Comparison of ENCODE assay signal across 24 cellular contexts in the genomic region with DNA sequence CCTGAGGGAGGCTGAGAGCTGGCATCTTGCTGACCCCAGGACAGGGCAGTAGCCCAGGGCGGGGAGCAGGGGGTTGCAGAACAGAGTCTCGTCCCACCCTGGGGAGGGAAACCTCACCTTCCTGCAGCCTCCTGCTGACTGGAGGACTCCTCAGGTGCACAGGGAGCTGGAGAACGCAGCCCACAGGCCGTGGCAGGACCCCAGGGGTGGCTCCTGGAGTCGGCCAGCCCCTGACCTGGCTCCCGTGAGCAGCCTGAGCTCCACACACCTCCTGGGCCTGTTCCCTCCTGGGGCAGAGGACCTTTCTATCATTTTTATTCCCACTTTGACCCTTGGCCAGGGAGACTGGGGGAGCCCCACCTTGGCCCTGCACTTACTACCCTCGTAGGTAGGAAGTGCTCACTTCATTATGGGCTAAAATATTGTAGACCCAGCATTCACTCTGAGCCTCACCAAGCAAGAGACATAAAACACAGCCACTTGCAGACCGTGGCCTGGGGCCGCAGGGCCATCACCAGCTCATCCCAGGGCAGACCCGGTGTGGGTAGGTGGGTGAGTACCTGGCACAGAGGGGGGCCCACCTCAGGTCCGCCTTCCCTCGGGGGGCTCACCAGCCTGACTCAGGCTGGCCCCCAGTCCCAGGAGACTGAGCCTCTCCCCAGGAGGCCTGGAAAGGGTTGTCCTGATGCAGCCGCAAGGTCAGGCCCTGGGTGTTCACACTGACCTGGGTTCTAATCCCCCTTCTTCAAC.
"Had no signal": no experiment of that assay in that cellular context is flagged by ENCODE, and none has a peak within 500 bp of the region (broad histone marks: within the 10 kb centered on the region; RNA-seq: fewer than 3 reads in every experiment).

No MANE protein-coding gene starts in this region.

- H3K27ac ChIP-seq: neural progenitor cell, pancreas, prostate gland, right lobe of liver, sigmoid colon, stomach, thoracic aorta, thyroid gland, tibial nerve, upper lobe of left lung, vagina had no signal

- H3K27me3 ChIP-seq: neural progenitor cell, pancreas, right atrium auricular region, right lobe of liver, sigmoid colon, stomach, thyroid gland, tibial nerve, upper lobe of left lung, vagina had no signal

- H3K4me1 ChIP-seq: neural progenitor cell, pancreas, prostate gland, right lobe of liver, sigmoid colon had no signal

- DNase-seq: natural killer cell; occipital lobe; retina; right lobe of liver; sigmoid colon; small intestine; stimulated activated CD4-positive, alpha-beta T cell treated with anti-CD3 and anti-CD28 coated beads, Interleukin-15, amount 100 ng/mL, for 24 hours; stimulated activated CD4-positive, alpha-beta T cell treated with anti-CD3 and anti-CD28 coated beads, Interleukin-2, amount 100 ng/mL, for 24 hours; stimulated activated CD4-positive, alpha-beta T cell treated with anti-CD3 and anti-CD28 coated beads, Interleukin-2, amount 100 ng/mL, for 48 hours; stimulated activated CD4-positive, alpha-beta T cell treated with anti-CD3 and anti-CD28 coated beads, Interleukin-4, amount 100 ng/mL, for 24 hours; stimulated activated naive B cell treated with anti-CD40 and anti-IgM and Interleukin-4, amounts not matched to agents 10 μg/mL and 1 μg/mL and 100 μg/mL, for 72 hours; stimulated activated naive CD4-positive, alpha-beta T cell treated with Interleukin-2 at 50 U/mL for 16 hours; stomach; thyroid gland; trophoblast cell had no signal

- ATAC-seq: natural killer cell; pancreas; right lobe of liver; stimulated activated effector memory CD8-positive, alpha-beta T cell treated with anti-CD3 and anti-CD28 coated beads, Interleukin-12 subunit alpha, Interleukin-12 subunit beta, amount 100 ng/mL, for 72 hours; stimulated activated naive B cell treated with anti-CD40 and anti-IgM and Interleukin-4, amounts not matched to agents 10 μg/mL and 1 μg/mL and 100 μg/mL, for 72 hours had no signal

- H3K4me3 ChIP-seq: neural progenitor cell, pancreas, prostate gland, right atrium auricular region, right lobe of liver, sigmoid colon, stomach, thoracic aorta, thyroid gland, tibial nerve, upper lobe of left lung, vagina had no signal

- H3K9me3 ChIP-seq: pancreas, prostate gland, right atrium auricular region, right lobe of liver, sigmoid colon, stomach, thoracic aorta, thyroid gland, tibial nerve, upper lobe of left lung, vagina had no signal

- H2AFZ ChIP-seq: neural progenitor cell had no signal

- H3K9ac ChIP-seq: neural progenitor cell had no signal

- H3K36me3 ChIP-seq: neural progenitor cell, pancreas, prostate gland, right atrium auricular region, right lobe of liver, sigmoid colon, stomach, thoracic aorta, thyroid gland, tibial nerve, upper lobe of left lung, vagina had no signal

- H3K4me2 ChIP-seq: neural progenitor cell had no signal
